In the genomic region with DNA sequence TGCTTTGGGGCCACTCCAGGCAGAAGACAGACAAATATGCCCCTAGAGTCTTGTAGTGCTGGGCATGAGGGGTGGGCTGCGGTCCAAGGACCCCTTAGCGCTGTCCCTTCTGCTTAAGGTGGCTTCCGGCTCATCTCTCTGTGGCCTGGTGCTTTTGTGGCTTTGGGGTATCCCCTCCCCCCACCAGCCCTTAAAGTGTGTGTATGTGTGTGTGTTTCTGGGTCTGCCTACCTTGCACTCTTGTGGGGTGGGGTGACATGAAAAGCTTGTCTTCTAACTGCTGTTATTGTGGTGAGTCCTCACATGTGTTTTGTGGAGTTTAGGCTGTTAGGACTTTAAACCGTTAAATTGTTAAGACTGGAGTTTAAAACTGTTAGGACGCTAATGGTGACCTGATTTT, we compare ENCODE assay signal across 20 cellular contexts. TPM values are rescaled to one million over a fixed set of nuclear protein-coding genes. Genes with fewer than 3 reads are reported as not detected.
DNase-seq lines count a peak whose midpoint lies in the region; ATAC-seq and TF ChIP-seq lines count a peak whose summit lies in the region.
"Had no signal": no experiment of that assay in that cellular context is flagged by ENCODE, and none has a peak within 500 bp of the region (broad histone marks: within the 10 kb centered on the region; RNA-seq: fewer than 3 reads in every experiment).

No MANE protein-coding gene starts in this region.

- TF ChIP-seq EP300 in tibial nerve (IDR thresholded peaks at IDR 0.05), result no peak

- peak overlapping the region; percentile 7 to 38 for H3K27ac Mint-ChIP-seq in T-cell
- peak overlapping the region; percentile 37 to 89 (median 82) for H3K27ac Mint-ChIP-seq in immature natural killer cell
- H3K27ac Mint-ChIP-seq: activated B cell treated with CpG ODN at 0.5 μM for 24 hours had no signal

- WGBS in aorta, 2 donors, result 78 to 79% methylated on average over 5 of the region's 5 CpGs
- 79 to 88% methylated on average over 4 to 5 of the region's 5 CpGs for WGBS in tibial nerve, 2 donors

- H3K4me1 ChIP-seq in aorta (ENCODE audit: control insufficient read depth in 1 of 2, insufficient read depth in 2 of 2, low read length in 2 of 2) (peaks cover 1 to 6% of the 10 kb centered on the region in 2 donors), tibial nerve (peaks cover 0 to 67% (median 21%) of the 10 kb centered on the region in 4 donors)

- no peak for TF ChIP-seq POLR2A in tibial nerve (IDR thresholded peaks at IDR 0.05)

- no peak for TF ChIP-seq CTCF in tibial nerve (IDR thresholded peaks at IDR 0.05)

- peak; percentile 33 for ATAC-seq in Right ventricle myocardium inferior
- no peak for ATAC-seq in left cardiac atrium
- ATAC-seq in T-cell (replicated peaks in 1 of 4), result peak; percentile 27 to 46 (median 42)
- peak; percentile 15 for ATAC-seq in aorta (ENCODE audit: low FRiP score)
- no peak for ATAC-seq in GM18861 (IDR thresholded peaks at IDR 0.05; ENCODE audit: unreplicated experiment)

- DNase-seq in Right ventricle myocardium inferior (ENCODE audit: missing footprints), result no peak
- DNase-seq in left cardiac atrium, result no peak
- DNase-seq in T-cell, result peak in 6 of 34 experiments; percentile 12 to 26 (median 19)
- peak; percentile 51 to 56 (median 54) for DNase-seq in immature natural killer cell
- no peak for DNase-seq in aorta
- no peak for DNase-seq in tibial nerve (ENCODE audit: low spot score in 2 of 2)
- DNase-seq in hypothalamus (lab: John Stamatoyannopoulos, UW), result no peak
- DNase-seq: ACHN; activated B cell treated with CpG ODN at 0.5 μM for 24 hours; activated naive CD4-positive, alpha-beta T cell treated with Interleukin-2 at 50 U/mL for 16 hours; brain microvascular endothelial cell; MM.1S; NCI-H1930; NCI-H446; SHP77; stomach; T-helper 17 cell had no signal

- peak overlapping the region in 1 of 3 donors; percentile 46 for H3K4me3 Mint-ChIP-seq in T-cell
- H3K4me3 Mint-ChIP-seq in immature natural killer cell, result peak overlapping the region; percentile 65 to 88 (median 76)
- H3K4me3 Mint-ChIP-seq: activated B cell treated with CpG ODN at 0.5 μM for 24 hours, neural crest cell, T-helper 17 cell had no signal

- H3K27me3 Mint-ChIP-seq in T-cell, result no peaks in the 10 kb centered on the region
- peaks cover 2 to 12% (median 5%) of the 10 kb centered on the region in 3 donors for H3K27me3 Mint-ChIP-seq in immature natural killer cell (ENCODE audit: low read depth in 3 of 3)
- H3K27me3 Mint-ChIP-seq: activated B cell treated with CpG ODN at 0.5 μM for 24 hours, T-helper 17 cell had no signal

- H3K27ac ChIP-seq in aorta (ENCODE audit: low read depth in 1 of 2, low read length in 2 of 2), result no peak overlapping the region
- no peak overlapping the region for H3K27ac ChIP-seq in tibial nerve
- H3K27ac ChIP-seq: brain microvascular endothelial cell, stomach had no signal

- H3K36me3 ChIP-seq in aorta (ENCODE audit: control insufficient read depth in 1 of 2, insufficient read depth in 2 of 2, low read length in 1 of 2), result no peaks in the 10 kb centered on the region
- peaks cover 0 to 19% (median 0%) of the 10 kb centered on the region in 3 donors for H3K36me3 ChIP-seq in tibial nerve

- H3K9me3 ChIP-seq in aorta (ENCODE audit: control insufficient read depth, low read length) (no peaks in the 10 kb centered on the region), tibial nerve (no peaks in the 10 kb centered on the region)
- H3K9me3 ChIP-seq: Caco-2, stomach had no signal

- H3K36me3 Mint-ChIP-seq in T-cell (peaks cover 45% of the 10 kb centered on the region), immature natural killer cell (peaks cover 7 to 12% (median 10%) of the 10 kb centered on the region in 3 donors)

- intact Hi-C loops in Right ventricle myocardium inferior (cut with DNase I) (no loop called here), left cardiac atrium (cut with DNase I) (no loop called here), aorta (cut with DNase I) (no loop called here)

- H3K9me3 Mint-ChIP-seq in T-cell (no peaks in the 10 kb centered on the region), immature natural killer cell (no peaks in the 10 kb centered on the region)
- H3K9me3 Mint-ChIP-seq: activated B cell treated with CpG ODN at 0.5 μM for 24 hours had no signal

- no peaks in the 10 kb centered on the region for H3K27me3 ChIP-seq in aorta (ENCODE audit: control insufficient read depth in 1 of 2, insufficient read depth in 2 of 2, low read length in 1 of 2)
- H3K27me3 ChIP-seq in tibial nerve, result no peaks in the 10 kb centered on the region
- H3K27me3 ChIP-seq: brain microvascular endothelial cell, stomach had no signal

- H3K4me1 Mint-ChIP-seq in T-cell, result peaks cover 61 to 71% (median 68%) of the 10 kb centered on the region in 3 donors
- peaks cover 76 to 92% of the 10 kb centered on the region in 2 donors for H3K4me1 Mint-ChIP-seq in immature natural killer cell

- POLR2A ChIA-PET in T-cell (lab: Charles Lee), result no interaction called here

- no peak overlapping the region for H3K4me3 ChIP-seq in aorta (ENCODE audit: low read length in 2 of 2)
- H3K4me3 ChIP-seq in tibial nerve, result no peak overlapping the region
- H3K4me3 ChIP-seq: stomach had no signal

- CTCF ChIA-PET in T-cell (lab: Charles Lee), result interaction anchor here in 1 of 2 donors (1.8 kb wide), 1 partner anchor 12 kb away, joined by 8 read pairs; no protein-coding TSS in a partner anchor

RNA-seq across cellular contexts. Expression of gene MARCHF6, which starts 23.6 kb away (rescaled TPM):
- total RNA-seq in Right ventricle myocardium inferior, result 161 TPM
- 100 to 1,000 TPM; 140 to 160 TPM for total RNA-seq in left cardiac atrium
- 100 to 1,000 TPM; 146 to 185 (median 167) TPM for total RNA-seq in T-cell
- polyA plus RNA-seq in immature natural killer cell, result 10 to 100 TPM; 23.3 to 54.5 (median 52.5) TPM
- 100 to 1,000 TPM; 147 to 153 TPM for total RNA-seq in aorta
- 10 to 100 TPM; 27.7 to 73.9 TPM for polyA plus RNA-seq in aorta
- total RNA-seq in tibial nerve, result 100 to 1,000 TPM in 2 of 4 donors, 10 to 100 TPM in 2; 70.2 to 127 (median 110) TPM

Comparison
In these comparisons a context has a peak if more than half of its experiments do, and no peak if none do; other contexts are left out.
1. ATAC-seq: peak in Right ventricle myocardium inferior (single experiment), T-cell (4 of 4) and aorta (single experiment); none in left cardiac atrium (0 of 2) and GM18861 (single experiment).
2. DNase-seq: peak in immature natural killer cell (3 of 3); none in Right ventricle myocardium inferior (single experiment), left cardiac atrium (single experiment), aorta (0 of 2), tibial nerve (0 of 2) and hypothalamus (0 of 51).